In the genomic region with DNA sequence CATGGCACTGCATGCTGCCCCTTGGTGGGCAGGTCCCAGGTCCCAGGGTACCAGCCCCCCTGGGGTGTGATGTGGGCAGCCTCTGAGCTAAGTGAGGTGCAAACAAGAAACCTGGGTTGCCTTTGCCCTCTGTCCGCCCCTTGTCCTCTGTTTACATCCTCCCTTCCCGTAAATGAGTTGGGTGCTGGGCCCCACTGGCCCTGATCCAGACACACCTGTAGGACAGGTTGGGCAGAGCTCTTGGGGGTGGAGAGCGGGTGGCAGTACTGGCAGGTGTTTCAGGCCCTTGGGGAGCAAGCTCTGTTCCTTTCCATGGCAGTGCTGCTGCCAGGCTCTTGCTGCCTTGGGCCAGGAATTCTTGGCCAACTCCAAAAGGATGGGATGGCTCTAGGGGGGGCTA, we compare ENCODE assay signal across 1 cellular context.
TF ChIP-seq lines count a peak whose summit lies in the region.

No MANE protein-coding gene starts in this region.

TF ChIP-seq in HepG2, 621 proteins besides CTCF, POLR2A, EP300 and RAD21 (continued from another document):
- TF ChIP-seq SALL1 (CRISPR knock-in tag; IDR thresholded peaks at IDR 0.05) = peak; percentile 24; the same call in 1 of the 2 replicates
- peak; percentile 94 for TF ChIP-seq FOXO1 (CRISPR knock-in tag; IDR thresholded peaks at IDR 0.05)
- TF ChIP-seq, protein P1, sequence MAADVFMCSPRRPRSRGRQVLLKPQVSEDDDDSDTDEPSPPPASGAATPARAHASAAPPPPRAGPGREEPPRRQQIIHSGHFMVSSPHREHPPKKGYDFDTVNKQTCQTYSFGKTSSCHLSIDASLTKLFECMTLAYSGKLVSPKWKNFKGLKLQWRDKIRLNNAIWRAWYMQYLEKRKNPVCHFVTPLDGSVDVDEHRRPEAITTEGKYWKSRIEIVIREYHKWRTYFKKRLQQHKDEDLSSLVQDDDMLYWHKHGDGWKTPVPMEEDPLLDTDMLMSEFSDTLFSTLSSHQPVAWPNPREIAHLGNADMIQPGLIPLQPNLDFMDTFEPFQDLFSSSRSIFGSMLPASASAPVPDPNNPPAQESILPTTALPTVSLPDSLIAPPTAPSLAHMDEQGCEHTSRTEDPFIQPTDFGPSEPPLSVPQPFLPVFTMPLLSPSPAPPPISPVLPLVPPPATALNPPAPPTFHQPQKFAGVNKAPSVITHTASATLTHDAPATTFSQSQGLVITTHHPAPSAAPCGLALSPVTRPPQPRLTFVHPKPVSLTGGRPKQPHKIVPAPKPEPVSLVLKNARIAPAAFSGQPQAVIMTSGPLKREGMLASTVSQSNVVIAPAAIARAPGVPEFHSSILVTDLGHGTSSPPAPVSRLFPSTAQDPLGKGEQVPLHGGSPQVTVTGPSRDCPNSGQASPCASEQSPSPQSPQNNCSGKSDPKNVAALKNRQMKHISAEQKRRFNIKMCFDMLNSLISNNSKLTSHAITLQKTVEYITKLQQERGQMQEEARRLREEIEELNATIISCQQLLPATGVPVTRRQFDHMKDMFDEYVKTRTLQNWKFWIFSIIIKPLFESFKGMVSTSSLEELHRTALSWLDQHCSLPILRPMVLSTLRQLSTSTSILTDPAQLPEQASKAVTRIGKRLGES (CRISPR knock-in tag; IDR thresholded peaks at IDR 0.05; ENCODE audit: borderline replicate concordance) = no peak
- no peak for TF ChIP-seq ZNF510 (CRISPR knock-in tag; IDR thresholded peaks at IDR 0.05; ENCODE audit: low read depth)
- no peak for TF ChIP-seq ZNF878 (CRISPR knock-in tag; IDR thresholded peaks at IDR 0.05)
- TF ChIP-seq, protein P2, sequence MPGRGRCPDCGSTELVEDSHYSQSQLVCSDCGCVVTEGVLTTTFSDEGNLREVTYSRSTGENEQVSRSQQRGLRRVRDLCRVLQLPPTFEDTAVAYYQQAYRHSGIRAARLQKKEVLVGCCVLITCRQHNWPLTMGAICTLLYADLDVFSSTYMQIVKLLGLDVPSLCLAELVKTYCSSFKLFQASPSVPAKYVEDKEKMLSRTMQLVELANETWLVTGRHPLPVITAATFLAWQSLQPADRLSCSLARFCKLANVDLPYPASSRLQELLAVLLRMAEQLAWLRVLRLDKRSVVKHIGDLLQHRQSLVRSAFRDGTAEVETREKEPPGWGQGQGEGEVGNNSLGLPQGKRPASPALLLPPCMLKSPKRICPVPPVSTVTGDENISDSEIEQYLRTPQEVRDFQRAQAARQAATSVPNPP (CRISPR knock-in tag; IDR thresholded peaks at IDR 0.05) = no peak
- TF ChIP-seq ZZZ3 (CRISPR knock-in tag; IDR thresholded peaks at IDR 0.05; ENCODE audit: borderline replicate concordance) = no peak
- TF ChIP-seq ZNF552 (CRISPR knock-in tag; IDR thresholded peaks at IDR 0.05; ENCODE audit: borderline replicate concordance) = no peak
- no peak for TF ChIP-seq CHCHD3 (CRISPR knock-in tag; IDR thresholded peaks at IDR 0.05)
- no peak for TF ChIP-seq ZNF549 (CRISPR knock-in tag; IDR thresholded peaks at IDR 0.05)
- TF ChIP-seq, protein P3, sequence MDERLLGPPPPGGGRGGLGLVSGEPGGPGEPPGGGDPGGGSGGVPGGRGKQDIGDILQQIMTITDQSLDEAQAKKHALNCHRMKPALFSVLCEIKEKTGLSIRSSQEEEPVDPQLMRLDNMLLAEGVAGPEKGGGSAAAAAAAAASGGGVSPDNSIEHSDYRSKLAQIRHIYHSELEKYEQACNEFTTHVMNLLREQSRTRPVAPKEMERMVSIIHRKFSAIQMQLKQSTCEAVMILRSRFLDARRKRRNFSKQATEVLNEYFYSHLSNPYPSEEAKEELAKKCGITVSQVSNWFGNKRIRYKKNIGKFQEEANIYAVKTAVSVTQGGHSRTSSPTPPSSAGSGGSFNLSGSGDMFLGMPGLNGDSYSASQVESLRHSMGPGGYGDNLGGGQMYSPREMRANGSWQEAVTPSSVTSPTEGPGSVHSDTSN (CRISPR knock-in tag; IDR thresholded peaks at IDR 0.05) = no peak
- no peak for TF ChIP-seq MAZ (IDR thresholded peaks at IDR 0.05; ENCODE audit: borderline replicate concordance, low read depth, low read length)
- no peak for TF ChIP-seq MAZ (CRISPR knock-in tag; IDR thresholded peaks at IDR 0.05; ENCODE audit: low read depth)
- TF ChIP-seq, protein P4, sequence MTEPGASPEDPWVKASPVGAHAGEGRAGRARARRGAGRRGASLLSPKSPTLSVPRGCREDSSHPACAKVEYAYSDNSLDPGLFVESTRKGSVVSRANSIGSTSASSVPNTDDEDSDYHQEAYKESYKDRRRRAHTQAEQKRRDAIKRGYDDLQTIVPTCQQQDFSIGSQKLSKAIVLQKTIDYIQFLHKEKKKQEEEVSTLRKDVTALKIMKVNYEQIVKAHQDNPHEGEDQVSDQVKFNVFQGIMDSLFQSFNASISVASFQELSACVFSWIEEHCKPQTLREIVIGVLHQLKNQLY (CRISPR knock-in tag; IDR thresholded peaks at IDR 0.05) = 0 out of 2 replicates have a peak, but pooled peaks have one; percentile 37
- TF ChIP-seq NCOA1 (CRISPR knock-in tag; IDR thresholded peaks at IDR 0.05) = no peak
- TF ChIP-seq, protein P5, sequence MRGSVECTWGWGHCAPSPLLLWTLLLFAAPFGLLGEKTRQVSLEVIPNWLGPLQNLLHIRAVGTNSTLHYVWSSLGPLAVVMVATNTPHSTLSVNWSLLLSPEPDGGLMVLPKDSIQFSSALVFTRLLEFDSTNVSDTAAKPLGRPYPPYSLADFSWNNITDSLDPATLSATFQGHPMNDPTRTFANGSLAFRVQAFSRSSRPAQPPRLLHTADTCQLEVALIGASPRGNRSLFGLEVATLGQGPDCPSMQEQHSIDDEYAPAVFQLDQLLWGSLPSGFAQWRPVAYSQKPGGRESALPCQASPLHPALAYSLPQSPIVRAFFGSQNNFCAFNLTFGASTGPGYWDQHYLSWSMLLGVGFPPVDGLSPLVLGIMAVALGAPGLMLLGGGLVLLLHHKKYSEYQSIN (CRISPR knock-in tag; IDR thresholded peaks at IDR 0.05; ENCODE audit: borderline replicate concordance) = no peak
- no peak for TF ChIP-seq REL (CRISPR knock-in tag; conservative IDR thresholded peaks at IDR 0.05)
- TF ChIP-seq MEIS1 (CRISPR knock-in tag; IDR thresholded peaks at IDR 0.05; ENCODE audit: borderline replicate concordance) = 0 out of 2 replicates have a peak, but pooled peaks have one; percentile 5
- TF ChIP-seq, protein P6, sequence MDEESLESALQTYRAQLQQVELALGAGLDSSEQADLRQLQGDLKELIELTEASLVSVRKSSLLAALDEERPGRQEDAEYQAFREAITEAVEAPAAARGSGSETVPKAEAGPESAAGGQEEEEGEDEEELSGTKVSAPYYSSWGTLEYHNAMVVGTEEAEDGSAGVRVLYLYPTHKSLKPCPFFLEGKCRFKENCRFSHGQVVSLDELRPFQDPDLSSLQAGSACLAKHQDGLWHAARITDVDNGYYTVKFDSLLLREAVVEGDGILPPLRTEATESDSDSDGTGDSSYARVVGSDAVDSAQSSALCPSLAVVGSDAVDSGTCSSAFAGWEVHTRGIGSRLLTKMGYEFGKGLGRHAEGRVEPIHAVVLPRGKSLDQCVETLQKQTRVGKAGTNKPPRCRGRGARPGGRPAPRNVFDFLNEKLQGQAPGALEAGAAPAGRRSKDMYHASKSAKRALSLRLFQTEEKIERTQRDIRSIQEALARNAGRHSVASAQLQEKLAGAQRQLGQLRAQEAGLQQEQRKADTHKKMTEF (CRISPR knock-in tag; IDR thresholded peaks at IDR 0.05) = peak; percentile 26; the same call in 1 of the 2 replicates
- no peak for TF ChIP-seq RBFOX2 (IDR thresholded peaks at IDR 0.05; ENCODE audit: low read depth, low read length)
- no peak for TF ChIP-seq ZNF589 (CRISPR knock-in tag; conservative IDR thresholded peaks at IDR 0.05)
- TF ChIP-seq ZNF816 (CRISPR knock-in tag; IDR thresholded peaks at IDR 0.05; ENCODE audit: borderline replicate concordance) = no peak
- TF ChIP-seq ZKSCAN8 (CRISPR knock-in tag; IDR thresholded peaks at IDR 0.05; ENCODE audit: borderline replicate concordance) = peak; percentile 59; the same call in 1 of the 2 replicates
- TF ChIP-seq, protein P7, sequence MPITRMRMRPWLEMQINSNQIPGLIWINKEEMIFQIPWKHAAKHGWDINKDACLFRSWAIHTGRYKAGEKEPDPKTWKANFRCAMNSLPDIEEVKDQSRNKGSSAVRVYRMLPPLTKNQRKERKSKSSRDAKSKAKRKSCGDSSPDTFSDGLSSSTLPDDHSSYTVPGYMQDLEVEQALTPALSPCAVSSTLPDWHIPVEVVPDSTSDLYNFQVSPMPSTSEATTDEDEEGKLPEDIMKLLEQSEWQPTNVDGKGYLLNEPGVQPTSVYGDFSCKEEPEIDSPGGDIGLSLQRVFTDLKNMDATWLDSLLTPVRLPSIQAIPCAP (CRISPR knock-in tag; IDR thresholded peaks at IDR 0.05; ENCODE audit: low read depth) = no peak
- no peak for TF ChIP-seq U2AF2 (IDR thresholded peaks at IDR 0.05; ENCODE audit: low read depth, low read length)
- no peak for TF ChIP-seq SMAD1 (CRISPR knock-in tag; IDR thresholded peaks at IDR 0.05; ENCODE audit: borderline replicate concordance, low read depth)
- TF ChIP-seq RARA (CRISPR knock-in tag; IDR thresholded peaks at IDR 0.05) = peak; percentile 97
- TF ChIP-seq ZSCAN9 (CRISPR knock-in tag; IDR thresholded peaks at IDR 0.05; ENCODE audit: borderline replicate concordance) = peak; percentile 50; the same call in 1 of the 2 replicates
- TF ChIP-seq NCOA2 (CRISPR knock-in tag; IDR thresholded peaks at IDR 0.05) = peak; percentile 90
- TF ChIP-seq ZSCAN12 (CRISPR knock-in tag; IDR thresholded peaks at IDR 0.05) = no peak
- no peak for TF ChIP-seq EZH2 (conservative IDR thresholded peaks at IDR 0.05; ENCODE audit: low read depth, low read length)
- TF ChIP-seq, protein P8, sequence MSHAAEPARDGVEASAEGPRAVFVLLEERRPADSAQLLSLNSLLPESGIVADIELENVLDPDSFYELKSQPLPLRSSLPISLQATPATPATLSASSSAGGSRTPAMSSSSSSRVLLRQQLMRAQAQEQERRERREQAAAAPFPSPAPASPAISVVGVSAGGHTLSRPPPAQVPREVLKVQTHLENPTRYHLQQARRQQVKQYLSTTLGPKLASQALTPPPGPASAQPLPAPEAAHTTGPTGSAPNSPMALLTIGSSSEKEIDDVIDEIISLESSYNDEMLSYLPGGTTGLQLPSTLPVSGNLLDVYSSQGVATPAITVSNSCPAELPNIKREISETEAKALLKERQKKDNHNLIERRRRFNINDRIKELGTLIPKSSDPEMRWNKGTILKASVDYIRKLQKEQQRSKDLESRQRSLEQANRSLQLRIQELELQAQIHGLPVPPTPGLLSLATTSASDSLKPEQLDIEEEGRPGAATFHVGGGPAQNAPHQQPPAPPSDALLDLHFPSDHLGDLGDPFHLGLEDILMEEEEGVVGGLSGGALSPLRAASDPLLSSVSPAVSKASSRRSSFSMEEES (CRISPR knock-in tag; IDR thresholded peaks at IDR 0.05) = peak; percentile 24; the same call in 1 of the 2 replicates
- no peak for TF ChIP-seq GABPA (IDR thresholded peaks at IDR 0.05; ENCODE audit: low read depth, low read length)
- TF ChIP-seq GABPA (CRISPR knock-in tag; IDR thresholded peaks at IDR 0.05; ENCODE audit: low read depth) = no peak
- no peak for TF ChIP-seq NFIC (IDR thresholded peaks at IDR 0.05; ENCODE audit: low read length)
- TF ChIP-seq, protein P9, sequence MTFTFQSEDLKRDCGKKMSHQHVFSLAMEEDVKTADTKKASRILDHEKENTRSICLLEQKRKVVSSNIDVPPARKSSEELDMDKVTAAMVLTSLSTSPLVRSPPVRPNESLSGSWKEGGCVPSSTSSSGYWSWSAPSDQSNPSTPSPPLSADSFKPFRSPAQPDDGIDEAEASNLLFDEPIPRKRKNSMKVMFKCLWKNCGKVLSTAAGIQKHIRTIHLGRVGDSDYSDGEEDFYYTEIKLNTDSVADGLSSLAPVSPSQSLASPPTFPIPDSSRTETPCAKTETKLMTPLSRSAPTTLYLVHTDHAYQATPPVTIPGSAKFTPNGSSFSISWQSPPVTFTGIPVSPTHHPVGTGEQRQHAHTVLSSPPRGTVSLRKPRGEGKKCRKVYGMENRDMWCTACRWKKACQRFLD (CRISPR knock-in tag; IDR thresholded peaks at IDR 0.05; ENCODE audit: borderline replicate concordance) = no peak
- TF ChIP-seq ZNF746 (CRISPR knock-in tag; IDR thresholded peaks at IDR 0.05) = no peak
- TF ChIP-seq, protein P10, sequence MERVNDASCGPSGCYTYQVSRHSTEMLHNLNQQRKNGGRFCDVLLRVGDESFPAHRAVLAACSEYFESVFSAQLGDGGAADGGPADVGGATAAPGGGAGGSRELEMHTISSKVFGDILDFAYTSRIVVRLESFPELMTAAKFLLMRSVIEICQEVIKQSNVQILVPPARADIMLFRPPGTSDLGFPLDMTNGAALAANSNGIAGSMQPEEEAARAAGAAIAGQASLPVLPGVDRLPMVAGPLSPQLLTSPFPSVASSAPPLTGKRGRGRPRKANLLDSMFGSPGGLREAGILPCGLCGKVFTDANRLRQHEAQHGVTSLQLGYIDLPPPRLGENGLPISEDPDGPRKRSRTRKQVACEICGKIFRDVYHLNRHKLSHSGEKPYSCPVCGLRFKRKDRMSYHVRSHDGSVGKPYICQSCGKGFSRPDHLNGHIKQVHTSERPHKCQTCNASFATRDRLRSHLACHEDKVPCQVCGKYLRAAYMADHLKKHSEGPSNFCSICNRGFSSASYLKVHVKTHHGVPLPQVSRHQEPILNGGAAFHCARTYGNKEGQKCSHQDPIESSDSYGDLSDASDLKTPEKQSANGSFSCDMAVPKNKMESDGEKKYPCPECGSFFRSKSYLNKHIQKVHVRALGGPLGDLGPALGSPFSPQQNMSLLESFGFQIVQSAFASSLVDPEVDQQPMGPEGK (CRISPR knock-in tag; IDR thresholded peaks at IDR 0.05) = peak; percentile 52; the same call in 1 of the 2 replicates
TF ChIP-seq in HepG2: peak in this region for 73.
